14 cellular contexts compared by ENCODE assay signal in genomic region chr12:101946233-101946611, GRCh38.
"Had no signal": no experiment of that assay in that cellular context is flagged by ENCODE, and none has a peak within 500 bp of the region (broad histone marks: within the 10 kb centered on the region; RNA-seq: fewer than 3 reads in every experiment).

No MANE protein-coding gene starts in this region.

- H3K36me3 ChIP-seq: neutrophil, right atrium auricular region, spleen, upper lobe of left lung had no signal

- H3K4me1 ChIP-seq: right atrium auricular region had no signal

- H3K27ac Mint-ChIP-seq: activated B cell treated with CpG ODN at 0.5 μM for 24 hours; stimulated activated memory B cell treated with anti-CD40 and anti-IgM and Interleukin-4, amounts not matched to agents 10 μg/mL and 1 μg/mL and 100 μg/mL, for 72 hours had no signal

- H3K27me3 ChIP-seq: neutrophil, right atrium auricular region, spleen, upper lobe of left lung had no signal

- H3K4me3 Mint-ChIP-seq: activated B cell treated with CpG ODN at 0.5 μM for 24 hours; activated T-cell treated with anti-CD3 and anti-CD28 coated beads, Interleukin-2, amount 50 U/mL, for 4 hours; stimulated activated memory B cell treated with anti-CD40 and anti-IgM and Interleukin-4, amounts not matched to agents 10 μg/mL and 1 μg/mL and 100 μg/mL, for 72 hours had no signal

- H3K27me3 Mint-ChIP-seq: activated B cell treated with CpG ODN at 0.5 μM for 24 hours; stimulated activated memory B cell treated with anti-CD40 and anti-IgM and Interleukin-4, amounts not matched to agents 10 μg/mL and 1 μg/mL and 100 μg/mL, for 72 hours had no signal

- H3K27ac ChIP-seq: neutrophil, right atrium auricular region, spleen, upper lobe of left lung had no signal

- H3K9me3 Mint-ChIP-seq: activated B cell treated with CpG ODN at 0.5 μM for 24 hours; activated T-cell treated with anti-CD3 and anti-CD28 coated beads, Interleukin-2, amount 50 U/mL, for 4 hours; stimulated activated memory B cell treated with anti-CD40 and anti-IgM and Interleukin-4, amounts not matched to agents 10 μg/mL and 1 μg/mL and 100 μg/mL, for 72 hours had no signal

- ATAC-seq: activated T-cell treated with anti-CD3 and anti-CD28 coated beads, Interleukin-2, amount 50 U/mL, for 4 hours; stimulated activated memory B cell treated with anti-CD40 and anti-IgM and Interleukin-4, amounts not matched to agents 10 μg/mL and 1 μg/mL and 100 μg/mL, for 72 hours had no signal

- H3K4me3 ChIP-seq: right atrium auricular region, spleen, upper lobe of left lung had no signal

- H3K9me3 ChIP-seq: neutrophil, right atrium auricular region, spleen, upper lobe of left lung had no signal

- DNase-seq: activated B cell treated with CpG ODN at 0.5 μM for 24 hours; activated CD4-positive, alpha-beta T cell treated with anti-CD3 and anti-CD28 coated beads, Interleukin-2, amount 50 U/mL, for 1 hour; activated gamma-delta T cell treated with Interleukin-2 at 50 U/mL for 16 hours; activated T-cell treated with anti-CD3 and anti-CD28 coated beads, Interleukin-2, amount 50 U/mL, for 4 hours; central memory CD4-positive, alpha-beta T cell; cortex of kidney; effector CD8-positive, alpha-beta T cell; hippocampal formation; spleen; stimulated activated CD4-positive, alpha-beta T cell treated with anti-CD3 and anti-CD28 coated beads, Interleukin-1b, Interleukin-23, amount 100 ng/mL, for 48 hours; upper lobe of left lung had no signal
